In the genomic region with DNA sequence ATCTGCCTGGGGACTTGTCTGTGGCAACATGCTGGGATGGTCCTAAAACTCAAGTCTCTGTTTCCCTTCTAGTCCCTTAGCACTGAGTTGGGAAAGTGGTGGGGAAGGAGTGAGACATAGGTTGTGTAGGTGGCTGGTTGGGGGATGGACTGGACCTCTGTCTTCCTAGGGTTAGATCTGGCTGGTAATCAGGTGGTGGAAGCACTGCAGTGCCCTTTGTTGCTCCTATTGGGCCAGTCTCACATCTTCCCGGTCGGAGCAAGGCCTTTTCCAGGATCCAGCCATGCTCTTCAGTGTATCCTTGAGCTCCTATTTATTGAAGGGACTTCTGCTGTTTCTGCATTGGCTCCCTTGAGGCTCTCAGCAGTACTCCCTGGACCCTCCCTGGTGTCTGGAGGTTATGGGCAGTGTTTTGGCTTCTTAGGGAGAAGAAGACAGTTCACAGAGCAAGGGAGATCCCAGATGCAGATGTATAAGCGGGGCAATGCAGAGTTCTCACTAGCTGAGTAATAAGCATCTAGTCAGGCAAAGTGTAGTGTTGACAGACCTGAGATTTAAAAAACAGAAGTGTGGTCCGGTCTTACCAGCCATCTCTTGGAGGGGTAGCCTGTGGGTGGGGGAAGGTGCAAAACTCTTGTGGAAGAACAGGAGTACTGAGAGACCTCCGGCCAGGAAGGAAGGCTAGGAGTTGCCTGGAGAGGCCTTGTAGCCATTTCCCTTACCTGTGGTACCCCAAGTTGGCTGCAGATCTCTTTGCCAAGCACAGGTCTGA, we compare ENCODE assay signal across 8 cellular contexts. TPM values are rescaled to one million over a fixed set of nuclear protein-coding genes. Genes with fewer than 3 reads are reported as not detected.
A peak's percentile ranks its signal among the peaks of the same experiment; 100 is the strongest.
DNase-seq lines count a peak whose midpoint lies in the region; ATAC-seq lines count a peak whose summit lies in the region.

No MANE protein-coding gene starts in this region.

- H3K4me2 ChIP-seq in neuronal stem cell (ENCODE audit: insufficient read depth, low read length, poor library complexity, severe bottlenecking) = peak overlapping the region; percentile 76

- no peaks in the 10 kb centered on the region for H3K27me3 ChIP-seq in neuronal stem cell (ENCODE audit: control insufficient read depth in 3 of 3, insufficient read depth in 3 of 3, low read depth in 1 of 3, low read length in 3 of 3)

- no peak overlapping the region for H3K23ac ChIP-seq in neuronal stem cell (ENCODE audit: low read depth, low read length, poor library complexity)

- H3K4me1 ChIP-seq in neuronal stem cell (ENCODE audit: control insufficient read depth in 2 of 2, insufficient read depth in 1 of 2, low read depth in 1 of 2, low read length in 2 of 2) = peaks cover 22 to 23% of the 10 kb centered on the region in 2 donors

- intact Hi-C loops in dendritic cell treated with granulocyte-macrophage colony-stimulating factor and Interleukin-4, amounts not matched to agents 40 ng/mL and 50 ng/mL, for 4 days (cut with micrococcal nuclease) = loop anchor here (1.0 to 2.0 kb wide), 2 partner anchors 27 to 39 kb away; a partner anchor contains a TSS

- no peak overlapping the region for H2BK12ac ChIP-seq in neuronal stem cell (ENCODE audit: low read length)

- no peak overlapping the region for H2BK5ac ChIP-seq in neuronal stem cell (ENCODE audit: low read length)

- H3K36me3 Mint-ChIP-seq in dendritic cell treated with granulocyte-macrophage colony-stimulating factor and Interleukin-4, amounts not matched to agents 40 ng/mL and 50 ng/mL, for 4 days (ENCODE audit: low read depth) = peaks cover 33% of the 10 kb centered on the region

- no peak overlapping the region for H3K14ac ChIP-seq in neuronal stem cell (ENCODE audit: low read length)

- in situ Hi-C loops in Caki2 (cut with HindIII; ENCODE audit: low pct_unique_long_range_greater_than_20kb, low sequenced_read_pairs) = no loop called here

- H3K9me3 Mint-ChIP-seq in dendritic cell treated with granulocyte-macrophage colony-stimulating factor and Interleukin-4, amounts not matched to agents 40 ng/mL and 50 ng/mL, for 4 days = no peaks in the 10 kb centered on the region

- no peak overlapping the region for H4K8ac ChIP-seq in neuronal stem cell (ENCODE audit: low read depth, low read length)

- no peak overlapping the region for H3K4ac ChIP-seq in neuronal stem cell (ENCODE audit: low read length)

- ATAC-seq in HG02884 (IDR thresholded peaks at IDR 0.05; ENCODE audit: unreplicated experiment) (no peak), HG03439 (IDR thresholded peaks at IDR 0.05; ENCODE audit: unreplicated experiment) (no peak)

- H3K27ac ChIP-seq in neuronal stem cell (replicated peaks; ENCODE audit: low read length) = peak overlapping the region; percentile 89

- peaks cover 4 to 30% of the 10 kb centered on the region in 2 donors for H3K36me3 ChIP-seq in neuronal stem cell (replicated peaks in 1 of 2; ENCODE audit: control insufficient read depth in 2 of 2, insufficient read depth in 2 of 2, low read length in 2 of 2)

- peak overlapping the region; percentile 84 for H3K4me3 Mint-ChIP-seq in dendritic cell treated with granulocyte-macrophage colony-stimulating factor and Interleukin-4, amounts not matched to agents 40 ng/mL and 50 ng/mL, for 4 days

- no CpG with 5 or more reads among the region's 5 CpGs for WGBS in neuronal stem cell (ENCODE audit: extremely low coverage in 2 of 2, insufficient read length in 2 of 2, insufficient replicate concordance in 1 of 2), 2 donors

- peak overlapping the region; percentile 32 for H3K9ac ChIP-seq in neuronal stem cell (ENCODE audit: low read depth, low read length, poor library complexity)

- no peak overlapping the region for H3K18ac ChIP-seq in neuronal stem cell (ENCODE audit: low read length)

- peak overlapping the region; percentile 88 for H3K27ac Mint-ChIP-seq in dendritic cell treated with granulocyte-macrophage colony-stimulating factor and Interleukin-4, amounts not matched to agents 40 ng/mL and 50 ng/mL, for 4 days

- peak overlapping the region; percentile 81 for H2AFZ ChIP-seq in neuronal stem cell (ENCODE audit: low read length)

- no peak overlapping the region for H4K91ac ChIP-seq in neuronal stem cell (ENCODE audit: low read depth, low read length, poor library complexity)

- H2BK15ac ChIP-seq in neuronal stem cell (ENCODE audit: low read length) = no peak overlapping the region

- H3K79me1 ChIP-seq in neuronal stem cell (ENCODE audit: low read depth, low read length) = peaks cover 14% of the 10 kb centered on the region

- no peaks in the 10 kb centered on the region for H3K9me3 ChIP-seq in neuronal stem cell (replicated peaks in 1 of 2; ENCODE audit: control insufficient read depth in 2 of 2, insufficient read depth in 1 of 2, low read depth in 1 of 2, low read length in 2 of 2)

- H3K27me3 Mint-ChIP-seq in dendritic cell treated with granulocyte-macrophage colony-stimulating factor and Interleukin-4, amounts not matched to agents 40 ng/mL and 50 ng/mL, for 4 days = no peaks in the 10 kb centered on the region

- H3K4me1 Mint-ChIP-seq in dendritic cell treated with granulocyte-macrophage colony-stimulating factor and Interleukin-4, amounts not matched to agents 40 ng/mL and 50 ng/mL, for 4 days (ENCODE audit: low read depth) = peaks cover 59% of the 10 kb centered on the region

- DNase-seq in Caki2 (ENCODE audit: low read depth) = peak; percentile 7
- DNase-seq in NAMALWA (ENCODE audit: low spot score) = peak; percentile 51
- no peak for DNase-seq in neuronal stem cell (ENCODE audit: low spot score)
- no peak for DNase-seq in NCI-H2196 (lab: John Stamatoyannopoulos, UW; ENCODE audit: unreplicated experiment)
- DNase-seq in stimulated activated CD4-positive, alpha-beta T cell treated with anti-CD3 and anti-CD28 coated beads, Interleukin-4, amount 100 ng/mL, for 1 hour = no peak

- peak overlapping the region in 1 of 2 donors; percentile 97 for H3K4me3 ChIP-seq in neuronal stem cell (ENCODE audit: low read length in 2 of 2)

- H2AK5ac ChIP-seq in neuronal stem cell (ENCODE audit: low read depth, low read length) = peak overlapping the region; percentile 49

- H2BK120ac ChIP-seq in neuronal stem cell (ENCODE audit: low read depth, low read length) = no peak overlapping the region

RNA-seq across cellular contexts. Expression of a gene that starts 1.3 kb away (rescaled TPM):
- total RNA-seq in Caki2 (2014; rRNA removed; shearing (Covaris generic); ENCODE audit: low replicate concordance) = 240 and 242 TPM in 2 replicates
- polyA plus RNA-seq in neuronal stem cell (2013, experiment 1 of 2) = 276 TPM
- polyA plus RNA-seq in neuronal stem cell (2013, experiment 2 of 2) = 280 TPM

RNA-seq across cellular contexts. Expression of a gene that starts 2.0 kb away (rescaled TPM):
- total RNA-seq in Caki2 (2014; rRNA removed; shearing (Covaris generic); ENCODE audit: low replicate concordance) = 14.4 and 24.4 TPM in 2 replicates
- 34.0 TPM for polyA plus RNA-seq in neuronal stem cell (2013, experiment 1 of 2)
- polyA plus RNA-seq in neuronal stem cell (2013, experiment 2 of 2) = 31.3 TPM

RNA-seq across cellular contexts. Expression of a gene that starts 3.4 kb away (rescaled TPM):
- total RNA-seq in Caki2 (2014; rRNA removed; shearing (Covaris generic); ENCODE audit: low replicate concordance) = 42.3 and 56.6 TPM in 2 replicates
- 27.9 TPM for polyA plus RNA-seq in neuronal stem cell (2013, experiment 1 of 2)
- polyA plus RNA-seq in neuronal stem cell (2013, experiment 2 of 2) = 27.7 TPM

RNA-seq across cellular contexts. Expression of a gene that starts 27.4 kb away (rescaled TPM):
- 43.7 and 46.6 TPM in 2 replicates for total RNA-seq in Caki2 (2014; rRNA removed; shearing (Covaris generic); ENCODE audit: low replicate concordance)
- polyA plus RNA-seq in neuronal stem cell (2013, experiment 1 of 2) = 30.9 TPM
- polyA plus RNA-seq in neuronal stem cell (2013, experiment 2 of 2) = 27.6 TPM

RNA-seq across cellular contexts. Expression of a gene that starts 38.8 kb away (rescaled TPM):
- total RNA-seq in Caki2 (2014; rRNA removed; shearing (Covaris generic); ENCODE audit: low replicate concordance) = 0.20 and 0.38 TPM in 2 replicates
- 1.1 TPM for polyA plus RNA-seq in neuronal stem cell (2013, experiment 1 of 2)
- 1.2 TPM for polyA plus RNA-seq in neuronal stem cell (2013, experiment 2 of 2)

Comparison
In these comparisons a context has a peak if more than half of its experiments do, and no peak if none do; other contexts are left out.
1. DNase-seq: peak in Caki2 (single experiment) and NAMALWA (single experiment); none in neuronal stem cell (single experiment), NCI-H2196 (single experiment) and stimulated activated CD4-positive, alpha-beta T cell treated with anti-CD3 and anti-CD28 coated beads, Interleukin-4, amount 100 ng/mL, for 1 hour (single experiment).